In the genomic region with DNA sequence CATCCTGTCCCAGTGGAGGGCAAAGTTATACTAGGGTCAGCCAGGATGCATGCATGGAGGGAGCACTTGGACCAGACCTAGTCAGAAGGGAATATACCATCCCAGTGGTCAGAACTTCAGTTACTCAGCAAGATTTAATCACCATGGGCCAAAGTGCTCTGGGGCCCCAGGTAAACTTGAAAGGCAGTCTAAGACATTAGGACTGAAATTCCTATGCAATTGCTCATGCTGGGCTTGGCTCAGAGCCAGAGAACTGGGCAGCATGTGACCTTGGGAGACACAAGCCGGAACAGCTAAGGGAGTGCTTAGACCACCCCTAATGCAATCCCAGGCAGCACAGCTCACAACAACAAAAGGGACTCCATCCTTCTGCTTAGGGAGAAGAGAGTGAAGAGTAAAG, we compare ENCODE assay signal across 1 cellular context.
TF ChIP-seq lines count a peak whose summit lies in the region.

No MANE protein-coding gene starts in this region.

TF ChIP-seq in GM23338, 12 proteins besides CTCF, POLR2A, EP300 and RAD21 (continued from another document):
- TF ChIP-seq, protein P1, sequence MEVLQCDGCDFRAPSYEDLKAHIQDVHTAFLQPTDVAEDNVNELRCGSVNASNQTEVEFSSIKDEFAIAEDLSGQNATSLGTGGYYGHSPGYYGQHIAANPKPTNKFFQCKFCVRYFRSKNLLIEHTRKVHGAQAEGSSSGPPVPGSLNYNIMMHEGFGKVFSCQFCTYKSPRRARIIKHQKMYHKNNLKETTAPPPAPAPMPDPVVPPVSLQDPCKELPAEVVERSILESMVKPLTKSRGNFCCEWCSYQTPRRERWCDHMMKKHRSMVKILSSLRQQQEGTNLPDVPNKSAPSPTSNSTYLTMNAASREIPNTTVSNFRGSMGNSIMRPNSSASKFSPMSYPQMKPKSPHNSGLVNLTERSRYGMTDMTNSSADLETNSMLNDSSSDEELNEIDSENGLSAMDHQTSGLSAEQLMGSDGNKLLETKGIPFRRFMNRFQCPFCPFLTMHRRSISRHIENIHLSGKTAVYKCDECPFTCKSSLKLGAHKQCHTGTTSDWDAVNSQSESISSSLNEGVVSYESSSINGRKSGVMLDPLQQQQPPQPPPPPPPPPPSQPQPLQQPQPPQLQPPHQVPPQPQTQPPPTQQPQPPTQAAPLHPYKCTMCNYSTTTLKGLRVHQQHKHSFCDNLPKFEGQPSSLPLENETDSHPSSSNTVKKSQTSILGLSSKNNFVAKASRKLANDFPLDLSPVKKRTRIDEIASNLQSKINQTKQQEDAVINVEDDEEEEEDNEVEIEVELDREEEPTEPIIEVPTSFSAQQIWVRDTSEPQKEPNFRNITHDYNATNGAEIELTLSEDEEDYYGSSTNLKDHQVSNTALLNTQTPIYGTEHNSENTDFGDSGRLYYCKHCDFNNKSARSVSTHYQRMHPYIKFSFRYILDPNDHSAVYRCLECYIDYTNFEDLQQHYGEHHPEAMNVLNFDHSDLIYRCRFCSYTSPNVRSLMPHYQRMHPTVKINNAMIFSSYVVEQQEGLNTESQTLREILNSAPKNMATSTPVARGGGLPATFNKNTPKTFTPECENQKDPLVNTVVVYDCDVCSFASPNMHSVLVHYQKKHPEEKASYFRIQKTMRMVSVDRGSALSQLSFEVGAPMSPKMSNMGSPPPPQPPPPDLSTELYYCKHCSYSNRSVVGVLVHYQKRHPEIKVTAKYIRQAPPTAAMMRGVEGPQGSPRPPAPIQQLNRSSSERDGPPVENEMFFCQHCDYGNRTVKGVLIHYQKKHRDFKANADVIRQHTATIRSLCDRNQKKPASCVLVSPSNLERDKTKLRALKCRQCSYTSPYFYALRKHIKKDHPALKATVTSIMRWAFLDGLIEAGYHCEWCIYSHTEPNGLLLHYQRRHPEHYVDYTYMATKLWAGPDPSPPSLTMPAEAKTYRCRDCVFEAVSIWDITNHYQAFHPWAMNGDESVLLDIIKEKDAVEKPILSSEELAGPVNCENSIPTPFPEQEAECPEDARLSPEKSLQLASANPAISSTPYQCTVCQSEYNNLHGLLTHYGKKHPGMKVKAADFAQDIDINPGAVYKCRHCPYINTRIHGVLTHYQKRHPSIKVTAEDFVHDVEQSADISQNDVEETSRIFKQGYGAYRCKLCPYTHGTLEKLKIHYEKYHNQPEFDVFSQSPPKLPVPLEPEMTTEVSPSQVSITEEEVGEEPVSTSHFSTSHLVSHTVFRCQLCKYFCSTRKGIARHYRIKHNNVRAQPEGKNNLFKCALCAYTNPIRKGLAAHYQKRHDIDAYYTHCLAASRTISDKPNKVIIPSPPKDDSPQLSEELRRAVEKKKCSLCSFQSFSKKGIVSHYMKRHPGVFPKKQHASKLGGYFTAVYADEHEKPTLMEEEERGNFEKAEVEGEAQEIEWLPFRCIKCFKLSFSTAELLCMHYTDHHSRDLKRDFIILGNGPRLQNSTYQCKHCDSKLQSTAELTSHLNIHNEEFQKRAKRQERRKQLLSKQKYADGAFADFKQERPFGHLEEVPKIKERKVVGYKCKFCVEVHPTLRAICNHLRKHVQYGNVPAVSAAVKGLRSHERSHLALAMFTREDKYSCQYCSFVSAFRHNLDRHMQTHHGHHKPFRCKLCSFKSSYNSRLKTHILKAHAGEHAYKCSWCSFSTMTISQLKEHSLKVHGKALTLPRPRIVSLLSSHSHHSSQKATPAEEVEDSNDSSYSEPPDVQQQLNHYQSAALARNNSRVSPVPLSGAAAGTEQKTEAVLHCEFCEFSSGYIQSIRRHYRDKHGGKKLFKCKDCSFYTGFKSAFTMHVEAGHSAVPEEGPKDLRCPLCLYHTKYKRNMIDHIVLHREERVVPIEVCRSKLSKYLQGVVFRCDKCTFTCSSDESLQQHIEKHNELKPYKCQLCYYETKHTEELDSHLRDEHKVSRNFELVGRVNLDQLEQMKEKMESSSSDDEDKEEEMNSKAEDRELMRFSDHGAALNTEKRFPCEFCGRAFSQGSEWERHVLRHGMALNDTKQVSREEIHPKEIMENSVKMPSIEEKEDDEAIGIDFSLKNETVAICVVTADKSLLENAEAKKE (CRISPR knock-in tag; IDR thresholded peaks at IDR 0.05) = no peak
